Comparison of ENCODE assay signal across 21 cellular contexts in the genomic region with DNA sequence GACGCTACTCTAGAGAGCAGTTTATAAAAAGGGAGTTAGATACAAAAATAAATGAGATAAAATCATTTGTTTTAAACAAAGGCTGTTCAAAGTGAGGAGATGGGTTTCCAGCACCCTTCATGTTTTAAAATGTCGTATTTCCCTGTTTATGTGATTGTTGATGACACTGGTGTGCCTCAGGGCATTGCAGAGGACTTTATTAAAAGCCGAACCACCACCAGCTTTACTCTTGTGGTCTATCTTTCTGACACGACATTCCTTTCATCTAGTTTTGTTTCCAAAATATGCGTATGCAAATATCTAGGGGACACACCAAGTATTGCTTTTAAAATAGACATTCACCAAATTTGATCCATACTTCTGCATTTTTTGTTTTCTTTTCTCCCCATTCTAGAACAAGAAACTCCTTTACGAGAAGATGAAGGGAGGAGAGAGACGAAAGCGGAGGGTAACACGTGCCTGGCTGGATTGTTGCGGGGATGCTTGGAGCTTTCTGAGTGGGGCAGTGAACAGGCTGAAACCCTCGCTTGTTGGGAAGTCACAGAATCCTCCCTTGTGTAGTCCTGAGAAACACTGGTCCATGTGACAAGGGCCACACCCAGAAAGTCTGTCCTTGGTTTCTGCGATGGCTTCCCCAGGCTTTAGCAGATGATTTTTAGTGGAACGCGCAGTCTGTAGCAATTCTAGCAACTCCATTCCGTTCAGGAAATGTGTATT. TPM values are rescaled to one million over a fixed set of nuclear protein-coding genes. Genes with fewer than 3 reads are reported as not detected.
DNase-seq lines count a peak whose midpoint lies in the region; ATAC-seq and TF ChIP-seq lines count a peak whose summit lies in the region.
"Had no signal": no experiment of that assay in that cellular context is flagged by ENCODE, and none has a peak within 500 bp of the region (broad histone marks: within the 10 kb centered on the region; RNA-seq: fewer than 3 reads in every experiment).

No MANE protein-coding gene starts in this region.

- peak overlapping the region in 10 of 59 donors; percentile 2 to 44 (median 18) for H3K4me3 ChIP-seq in dorsolateral prefrontal cortex
- no peak overlapping the region for H3K4me3 ChIP-seq in gastrocnemius medialis
- H3K4me3 ChIP-seq: GM12878 had no signal

- no peak for TF ChIP-seq CTCF in dorsolateral prefrontal cortex (IDR thresholded peaks at IDR 0.05 in 54 of 56, conservative IDR thresholded peaks at IDR 0.05 in 2 of 56; ENCODE audit: low read depth in 1 of 56, partially characterized antibody in 56 of 56)
- TF ChIP-seq CTCF in gastrocnemius medialis (IDR thresholded peaks at IDR 0.05 in 4 of 5, conservative IDR thresholded peaks at IDR 0.05 in 1 of 5) = no peak

- TF ChIP-seq POLR2A in gastrocnemius medialis (IDR thresholded peaks at IDR 0.05) = no peak

- H3K9me3 ChIP-seq in gastrocnemius medialis = no peaks in the 10 kb centered on the region

- in situ Hi-C loops in gastrocnemius medialis (cut with MboI; ENCODE audit: low sequenced_read_pairs in 4 of 4) = no loop called here

- H3K27ac ChIP-seq in dorsolateral prefrontal cortex (peak overlapping the region in 35 of 59 donors; percentile 2 to 77 (median 47)), temporal lobe (ENCODE audit: low read depth, low read length) (peak overlapping the region; percentile 40), gastrocnemius medialis (no peak overlapping the region)
- H3K27ac ChIP-seq: 22Rv1 had no signal

- DNase-seq in NCI-H526 (lab: John Stamatoyannopoulos, UW) (peak; percentile 4 to 27), NCI-H526 treated with DMSO at 0.1 percent for 48 hours (lab: John Stamatoyannopoulos, UW) (no peak), dorsolateral prefrontal cortex (no peak), medulla oblongata (ENCODE audit: extremely low spot score) (peak; percentile 59), gastrocnemius medialis (no peak), NCI-H345 (lab: John Stamatoyannopoulos, UW) (no peak)
- DNase-seq in activated CD8-positive, alpha-beta memory T cell treated with anti-CD3 and anti-CD28 coated beads, Interleukin-2, amount 50 U/mL, for 48 hours = no peak
- DNase-seq: DMS79 treated with DMSO at 0.1 percent for 48 hours, GF-D8, HCEC 1CT, KBM-7, MV-4-11, NCI-H1417 treated with DMSO at 0.1 percent for 48 hours, NCI-H2029, NCI-H69 had no signal

- H3K27me3 ChIP-seq in dorsolateral prefrontal cortex = no peaks in the 10 kb centered on the region
- no peaks in the 10 kb centered on the region for H3K27me3 ChIP-seq in gastrocnemius medialis

- H3K36me3 ChIP-seq in gastrocnemius medialis = no peaks in the 10 kb centered on the region

- intact Hi-C loops in dorsolateral prefrontal cortex (cut with DNase I) (no loop called here), gastrocnemius medialis (cut with DNase I; ENCODE audit: low total_unique reads) (no loop called here)

- no peaks in the 10 kb centered on the region for H3K4me1 ChIP-seq in gastrocnemius medialis

- no peak for ATAC-seq in gastrocnemius medialis
- ATAC-seq: GM12878, Panc1, Right ventricle myocardium inferior had no signal

RNA-seq across cellular contexts. Expression of a gene that starts 26.3 kb away (rescaled TPM):
- total RNA-seq in dorsolateral prefrontal cortex (100 to 1,000 TPM in 1 of 120 experiments, 10 to 100 TPM in 89, 1 to 10 TPM in 30; 2.4 to 117 (median 17.9) TPM), temporal lobe (8.1 TPM), gastrocnemius medialis (1 to 10 TPM in 1 of 4 donors, under 1 TPM in 2, not detected in 1; 0.31 to 1.0 (median 0.41) TPM)
- total RNA-seq: B cell, Right ventricle myocardium inferior had no signal

RNA-seq across cellular contexts. Expression of a gene that starts 50.0 kb away (rescaled TPM):
- total RNA-seq in dorsolateral prefrontal cortex = 100 to 1,000 TPM in 119 of 120 experiments, 10 to 100 TPM in 1; 61.3 to 336 (median 242) TPM
- total RNA-seq in temporal lobe = 101 TPM
- under 1 TPM in 1 of 4 donors, not detected in 3; 0.53 TPM for total RNA-seq in gastrocnemius medialis
- total RNA-seq: B cell, Right ventricle myocardium inferior had no signal

Comparison
In these comparisons a context has a peak if more than half of its experiments do, and no peak if none do; other contexts are left out.
1. DNase-seq: peak in NCI-H526 (2 of 2) and medulla oblongata (single experiment); none in NCI-H526 treated with DMSO at 0.1 percent for 48 hours (single experiment), dorsolateral prefrontal cortex (0 of 10), gastrocnemius medialis (0 of 2), activated CD8-positive, alpha-beta memory T cell treated with anti-CD3 and anti-CD28 coated beads, Interleukin-2, amount 50 U/mL, for 48 hours (single experiment) and NCI-H345 (single experiment).
2. H3K27ac ChIP-seq: peak in dorsolateral prefrontal cortex (35 of 59) and temporal lobe (single experiment); none in gastrocnemius medialis (0 of 4).
3. RNA of a gene that starts 50.0 kb away (total RNA-seq): 61.3 to 336 TPM in dorsolateral prefrontal cortex and 101 TPM in temporal lobe (single experiment); 0.53 TPM in gastrocnemius medialis; every median in the first group is over 10 times any median in the second.